17 cellular contexts compared by ENCODE assay signal in genomic region chr16:23394141-23394540, GRCh38.
"Had no signal": no experiment of that assay in that cellular context is flagged by ENCODE, and none has a peak within 500 bp of the region (broad histone marks: within the 10 kb centered on the region; RNA-seq: fewer than 3 reads in every experiment).

No MANE protein-coding gene starts in this region.

- ATAC-seq: activated CD8-positive, alpha-beta T cell treated with anti-CD3 and anti-CD28 coated beads for 36 hours; activated T-helper 17 cell treated with anti-CD3 and anti-CD28 coated beads, Interleukin-2, amount 50 U/mL, for 72 hours had no signal

- DNase-seq: activated CD4-positive, alpha-beta T cell treated with anti-CD3 and anti-CD28 coated beads for 48 hours; activated CD4-positive, CD25-positive, alpha-beta regulatory T cell; activated CD8-positive, alpha-beta T cell treated with anti-CD3 and anti-CD28 coated beads for 36 hours; activated naive CD4-positive, alpha-beta T cell; activated naive CD8-positive, alpha-beta T cell treated with anti-CD3 and anti-CD28 coated beads, Interleukin-2, amount 10 ng/mL, durations not matched to agents 7 days and 5 days; activated T-cell treated with anti-CD3 and anti-CD28 coated beads, Interleukin-2, amount 50 U/mL, for 1 hour; amygdala; central memory CD4-positive, alpha-beta T cell; nucleus accumbens; stimulated activated CD4-positive, alpha-beta T cell treated with anti-CD3 and anti-CD28 coated beads, Interleukin-15, amount 100 ng/mL, for 24 hours; stimulated activated CD4-positive, alpha-beta T cell treated with anti-CD3 and anti-CD28 coated beads, Interleukin-2, amount 100 ng/mL, for 48 hours; testis had no signal

- FAIRE-seq: colon had no signal

- H3K9me3 ChIP-seq: SJSA1, testis had no signal

- H3K27ac ChIP-seq: SJSA1 had no signal

- H3K4me3 ChIP-seq: lung, SJSA1, skin epidermis, testis had no signal

- H3K4me1 ChIP-seq: SJSA1, testis had no signal

- H3K27me3 ChIP-seq: SJSA1, testis had no signal
